Comparison of ENCODE assay signal across 8 cellular contexts in genomic region chr1:189429610-189430009, GRCh38.
DNase-seq lines count a peak whose midpoint lies in the region; ATAC-seq lines count a peak whose summit lies in the region.

No MANE protein-coding gene starts in this region.

- DNase-seq in DMS53 treated with DMSO at 0.1 percent for 48 hours (lab: John Stamatoyannopoulos, UW; ENCODE audit: unreplicated experiment) (peak; percentile 53), HuH-7 (ENCODE audit: low spot score) (peak; percentile 23), SKM-1 (lab: John Stamatoyannopoulos, UW; ENCODE audit: unreplicated experiment) (peak; percentile 51), kidney glomerular epithelial cell (lab: John Stamatoyannopoulos, UW) (peak; percentile 3), substantia nigra (lab: John Stamatoyannopoulos, UW) (no peak)

- no peak overlapping the region for H3K27ac ChIP-seq in substantia nigra (ENCODE audit: low read depth, low read length, poor library complexity, severe bottlenecking)

- ATAC-seq in HG02970 (IDR thresholded peaks at IDR 0.05; ENCODE audit: low FRiP score, unreplicated experiment) (no peak), HG03520 (IDR thresholded peaks at IDR 0.05; ENCODE audit: unreplicated experiment) (no peak), GM21528 (IDR thresholded peaks at IDR 0.05; ENCODE audit: low FRiP score, unreplicated experiment) (no peak)

Comparison
In these comparisons a context has a peak if more than half of its experiments do, and no peak if none do; other contexts are left out.
1. DNase-seq: peak in DMS53 treated with DMSO at 0.1 percent for 48 hours (single experiment), HuH-7 (single experiment), SKM-1 (single experiment) and kidney glomerular epithelial cell (single experiment); none in substantia nigra (0 of 49).